20 cellular contexts compared by ENCODE assay signal in the genomic region with DNA sequence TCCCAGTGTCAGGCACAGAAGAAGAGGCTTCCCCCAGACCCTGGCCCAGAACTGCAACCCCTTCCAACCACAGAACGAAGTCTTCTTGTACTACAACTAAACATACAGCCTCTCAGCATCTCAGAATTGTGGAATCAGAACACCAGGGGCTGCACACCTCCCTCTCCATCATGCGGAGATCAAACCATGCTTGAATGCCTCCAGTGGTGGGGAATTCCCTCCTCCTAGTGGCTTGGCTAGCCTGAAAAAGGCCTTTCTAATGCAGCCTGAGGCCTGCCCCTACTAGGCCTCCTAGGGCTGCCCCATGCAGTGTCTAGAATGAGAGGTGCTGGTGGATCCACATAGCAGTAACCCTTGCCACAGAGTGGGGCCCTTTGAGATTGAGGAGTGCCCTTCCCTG.
DNase-seq lines count a peak whose midpoint lies in the region; ATAC-seq and TF ChIP-seq lines count a peak whose summit lies in the region.
"Had no signal": no experiment of that assay in that cellular context is flagged by ENCODE, and none has a peak within 500 bp of the region (broad histone marks: within the 10 kb centered on the region; RNA-seq: fewer than 3 reads in every experiment).

No MANE protein-coding gene starts in this region.

- H2BK12ac ChIP-seq in neuronal stem cell (ENCODE audit: low read length): peak overlapping the region; percentile 2

- no peak overlapping the region for H3K4me2 ChIP-seq in neuronal stem cell (ENCODE audit: insufficient read depth, low read length, poor library complexity, severe bottlenecking)
- H3K4me2 ChIP-seq: GM23338 had no signal

- no peaks in the 10 kb centered on the region for H3K79me1 ChIP-seq in neuronal stem cell (ENCODE audit: low read depth, low read length)

- TF ChIP-seq CTCF in Calu3 (IDR thresholded peaks at IDR 0.05; ENCODE audit: unreplicated experiment) (no peak), RWPE1 (conservative IDR thresholded peaks at IDR 0.05; ENCODE audit: low read depth) (no peak), endothelial cell (IDR thresholded peaks at IDR 0.05; ENCODE audit: unreplicated experiment) (no peak)

- H2AFZ ChIP-seq in neuronal stem cell (ENCODE audit: low read length): no peak overlapping the region
- H2AFZ ChIP-seq: GM23338 had no signal

- H3K23ac ChIP-seq in neuronal stem cell (ENCODE audit: low read depth, low read length, poor library complexity): no peak overlapping the region

- H3K4ac ChIP-seq in neuronal stem cell (ENCODE audit: low read length): no peak overlapping the region

- H3K14ac ChIP-seq in neuronal stem cell (ENCODE audit: low read length): no peak overlapping the region

- no peak overlapping the region for H3K9ac ChIP-seq in neuronal stem cell (ENCODE audit: low read depth, low read length, poor library complexity)

- no peak overlapping the region for H4K91ac ChIP-seq in neuronal stem cell (ENCODE audit: low read depth, low read length, poor library complexity)

- DNase-seq in Calu3 (no peak), RWPE1 (ENCODE audit: low spot score) (no peak), endothelial cell (ENCODE audit: low spot score) (no peak), neuronal stem cell (ENCODE audit: low spot score) (no peak), hepatic stellate cell (ENCODE audit: low spot score) (no peak), KG1 (lab: John Stamatoyannopoulos, UW) (no peak)
- DNase-seq: 8988T; C1 segment of cervical spinal cord; CD4-positive, alpha-beta memory T cell; COR-L47; DMS 273 treated with DMSO at 0.1 percent for 48 hours; DMS79; EL; GDM1; H9; HFFc6 had no signal

- H2BK5ac ChIP-seq in neuronal stem cell (ENCODE audit: low read length): peak overlapping the region; percentile 70

- H3K4me3 ChIP-seq in neuronal stem cell (ENCODE audit: low read length in 2 of 2): no peak overlapping the region
- H3K4me3 ChIP-seq: GM12878, GM23338 had no signal

- ATAC-seq in HG03432 (IDR thresholded peaks at IDR 0.05; ENCODE audit: unreplicated experiment): no peak
- ATAC-seq: GM12878, GM23338, HCT116 had no signal

- intact Hi-C loops in Calu3 (cut with micrococcal nuclease; ENCODE audit: unreplicated experiment): no loop called here

- H3K27me3 ChIP-seq in neuronal stem cell (ENCODE audit: control insufficient read depth in 3 of 3, insufficient read depth in 3 of 3, low read depth in 1 of 3, low read length in 3 of 3): peaks cover 0 to 31% (median 0%) of the 10 kb centered on the region in 3 experiments

- CTCF ChIA-PET in Calu3 (lab: Charles Lee): interaction anchor here (0.6 to 1.1 kb wide), 2 partner anchors 20 to 433 kb away, joined by 3 read pairs; no protein-coding TSS in a partner anchor
- CTCF ChIA-PET in RWPE1 (lab: Yijun Ruan, JAX): interaction anchor here (0.7 kb wide), 1 partner anchor 352 kb away, joined by 4 read pairs; no protein-coding TSS in a partner anchor

- no peak overlapping the region for H3K4me3 Mint-ChIP-seq in Calu3 (ENCODE audit: low read depth, unreplicated experiment)
- H3K4me3 Mint-ChIP-seq in endothelial cell (ENCODE audit: unreplicated experiment): peak overlapping the region; percentile 18
- H3K4me3 Mint-ChIP-seq: GM23338, H9, HFFc6 had no signal

- H3K27me3 Mint-ChIP-seq in Calu3 (ENCODE audit: unreplicated experiment) (no peaks in the 10 kb centered on the region), endothelial cell (ENCODE audit: unreplicated experiment) (peaks cover 13% of the 10 kb centered on the region)

- peak overlapping the region; percentile 3; the same call in 1 of the 2 replicates for H3K27ac ChIP-seq in RWPE1
- H3K27ac ChIP-seq in neuronal stem cell (replicated peaks; ENCODE audit: low read length): no peak overlapping the region

- peaks cover 3 to 6% of the 10 kb centered on the region in 2 donors for H3K9me3 ChIP-seq in neuronal stem cell (replicated peaks in 1 of 2; ENCODE audit: control insufficient read depth in 2 of 2, insufficient read depth in 1 of 2, low read depth in 1 of 2, low read length in 2 of 2)

- H2BK15ac ChIP-seq in neuronal stem cell (ENCODE audit: low read length): peak overlapping the region; percentile 86

- H3K36me3 Mint-ChIP-seq in Calu3 (ENCODE audit: insufficient read depth, unreplicated experiment) (peaks cover 73% of the 10 kb centered on the region), endothelial cell (ENCODE audit: low read depth, unreplicated experiment) (no peaks in the 10 kb centered on the region)
- H3K36me3 Mint-ChIP-seq: CD4-positive, alpha-beta memory T cell had no signal

- H2BK120ac ChIP-seq in neuronal stem cell (ENCODE audit: low read depth, low read length): no peak overlapping the region

- POLR2A ChIA-PET in RWPE1 (lab: Yijun Ruan, JAX; ENCODE audit: low non-redundant PET): no interaction called here

- peaks cover 0 to 10% of the 10 kb centered on the region in 2 donors for H3K4me1 ChIP-seq in neuronal stem cell (ENCODE audit: control insufficient read depth in 2 of 2, insufficient read depth in 1 of 2, low read depth in 1 of 2, low read length in 2 of 2)

- no TSS peak for BruUV-seq in Calu3 (replicated peaks; lab: Mats Ljungman, UMichigan)

- WGBS in neuronal stem cell (ENCODE audit: extremely low coverage in 2 of 2, insufficient read length in 2 of 2, insufficient replicate concordance in 1 of 2), 2 donors: no CpG with 5 or more reads among the region's 2 CpGs

- H2AK5ac ChIP-seq in neuronal stem cell (ENCODE audit: low read depth, low read length): peak overlapping the region; percentile 93

- H3K27ac Mint-ChIP-seq in Calu3 (ENCODE audit: unreplicated experiment): peak overlapping the region; percentile 72
- no peak overlapping the region for H3K27ac Mint-ChIP-seq in endothelial cell (ENCODE audit: unreplicated experiment)
- H3K27ac Mint-ChIP-seq: CD4-positive, alpha-beta memory T cell; GM23338; HFFc6 had no signal

- H3K36me3 ChIP-seq in neuronal stem cell (replicated peaks in 1 of 2; ENCODE audit: control insufficient read depth in 2 of 2, insufficient read depth in 2 of 2, low read length in 2 of 2): no peaks in the 10 kb centered on the region

- no peak overlapping the region for H4K8ac ChIP-seq in neuronal stem cell (ENCODE audit: low read depth, low read length)

- H3K18ac ChIP-seq in neuronal stem cell (ENCODE audit: low read length): no peak overlapping the region

- H3K4me1 Mint-ChIP-seq in Calu3 (ENCODE audit: low read depth, unreplicated experiment) (peaks cover 70% of the 10 kb centered on the region), endothelial cell (ENCODE audit: unreplicated experiment) (no peaks in the 10 kb centered on the region)
- H3K4me1 Mint-ChIP-seq: CD4-positive, alpha-beta memory T cell; GM23338 had no signal

- H3K9me3 Mint-ChIP-seq in Calu3 (ENCODE audit: low read depth, unreplicated experiment): peaks cover 5% of the 10 kb centered on the region
- no peaks in the 10 kb centered on the region for H3K9me3 Mint-ChIP-seq in endothelial cell (ENCODE audit: unreplicated experiment)
- H3K9me3 Mint-ChIP-seq: GM23338, HFFc6 had no signal
